31 cellular contexts compared by ENCODE assay signal in genomic region chr14:103043257-103043893, GRCh38. TPM values are rescaled to one million over a fixed set of nuclear protein-coding genes. Genes with fewer than 3 reads are reported as not detected.
"Had no signal": no experiment of that assay in that cellular context is flagged by ENCODE, and none has a peak within 500 bp of the region (broad histone marks: within the 10 kb centered on the region; RNA-seq: fewer than 3 reads in every experiment).

No MANE protein-coding gene starts in this region.

- H3K27me3 ChIP-seq: MG63, SJSA1 had no signal

- H3K4me2 ChIP-seq: SK-N-SH had no signal

- H3K4me1 ChIP-seq: SJSA1 had no signal

- H3K4me3 ChIP-seq: MG63, SJSA1 had no signal

- ATAC-seq: activated CD4-positive, alpha-beta T cell treated with anti-CD3 and anti-CD28 coated beads for 36 hours; activated naive CD8-positive, alpha-beta T cell treated with anti-CD3 and anti-CD28 coated beads, Interleukin-2, amount 50 U/mL, for 24 hours; activated T-cell treated with anti-CD3 and anti-CD28 coated beads, Interleukin-2, amount 50 U/mL, for 4 hours; WTC11 had no signal

- H3K9ac ChIP-seq: SK-N-SH had no signal

- H3K9me3 ChIP-seq: MG63, SJSA1, SK-N-SH had no signal

- DNase-seq: activated CD4-positive, alpha-beta T cell treated with anti-CD3 and anti-CD28 coated beads for 36 hours; activated CD4-positive, alpha-beta T cell treated with anti-CD3 and anti-CD28 coated beads, Interleukin-2, amount 10 ng/mL, durations not matched to agents 7 days and 5 days; activated CD4-positive, alpha-beta T cell treated with anti-CD3 and anti-CD28 coated beads, Interleukin-2, amount 50 U/mL, for 48 hours; activated CD8-positive, alpha-beta memory T cell treated with anti-CD3 and anti-CD28 coated beads, Interleukin-2, amount 50 U/mL, for 4 hours; activated gamma-delta T cell treated with Interleukin-2 at 50 U/mL for 16 hours; activated naive CD4-positive, alpha-beta T cell treated with anti-CD3 and anti-CD28 coated beads, Interleukin-2, amount 10 ng/mL, durations not matched to agents 7 days and 5 days; activated naive CD8-positive, alpha-beta T cell treated with anti-CD3 and anti-CD28 coated beads, Interleukin-2, amount 50 U/mL, for 24 hours; activated T-cell treated with anti-CD3 and anti-CD28 coated beads for 4 hours; activated T-cell treated with anti-CD3 and anti-CD28 coated beads, Interleukin-2, amount 50 U/mL, for 4 hours; anterior cingulate cortex; caudate nucleus; Kasumi-1; KG1; MG63; NCI-H1048; NCI-H1105 treated with DMSO at 0.1 percent for 48 hours; NCI-H1436 treated with DMSO at 0.1 percent for 48 hours; NCI-H1694 treated with DMSO at 0.1 percent for 48 hours; NCI-H2029; NCI-H345; NCI-H524 treated with DMSO at 0.1 percent for 48 hours; SHP77 treated with DMSO at 0.1 percent for 48 hours; SK-N-SH had no signal

- H3K27ac ChIP-seq: RWPE1, SJSA1 had no signal

- FAIRE-seq: bronchial epithelial cell, RCC 7860, TTC549 had no signal

RNA-seq across cellular contexts. Expression of gene LBHD2, which starts 40.6 kb away (rescaled TPM):
- total RNA-seq: activated CD4-positive, alpha-beta T cell treated with anti-CD3 and anti-CD28 coated beads for 36 hours; activated CD4-positive, alpha-beta T cell treated with anti-CD3 and anti-CD28 coated beads, Interleukin-2, amount 10 ng/mL, durations not matched to agents 7 days and 5 days; activated T-cell treated with anti-CD3 and anti-CD28 coated beads, Interleukin-2, amount 50 U/mL, for 4 hours; activated T-helper 1 cell treated with anti-CD3 and anti-CD28 coated beads, Interleukin-12 subunit alpha, Interleukin-12 subunit beta, Interleukin-2, Interleukin-4 antibody, amounts not matched to agents 30 ng/mL and 10 ng/mL and 1 ng/mL, durations not matched to agents 14 hours and 24 hours and 36 hours; bronchial epithelial cell; NCI-H460; WTC11 had no signal
- polyA plus RNA-seq: SK-N-SH had no signal

RNA-seq across cellular contexts. Expression of gene EXOC3L4, which starts 51.1 kb away (rescaled TPM):
- total RNA-seq: activated CD4-positive, alpha-beta T cell treated with anti-CD3 and anti-CD28 coated beads for 36 hours; activated CD4-positive, alpha-beta T cell treated with anti-CD3 and anti-CD28 coated beads, Interleukin-2, amount 10 ng/mL, durations not matched to agents 7 days and 5 days; activated T-cell treated with anti-CD3 and anti-CD28 coated beads, Interleukin-2, amount 50 U/mL, for 4 hours; activated T-helper 1 cell treated with anti-CD3 and anti-CD28 coated beads, Interleukin-12 subunit alpha, Interleukin-12 subunit beta, Interleukin-2, Interleukin-4 antibody, amounts not matched to agents 30 ng/mL and 10 ng/mL and 1 ng/mL, durations not matched to agents 14 hours and 24 hours and 36 hours; bronchial epithelial cell had no signal
